Comparison of ENCODE assay signal across 8 cellular contexts in genomic region chr10:42638821-42639270, GRCh38. TPM values are rescaled to one million over a fixed set of nuclear protein-coding genes. Genes with fewer than 3 reads are reported as not detected.
DNase-seq lines count a peak whose midpoint lies in the region; ATAC-seq and TF ChIP-seq lines count a peak whose summit lies in the region.

No MANE protein-coding gene starts in this region.

- no peaks in the 10 kb centered on the region for H3K27me3 ChIP-seq in adrenal gland
- H3K27me3 ChIP-seq in thyroid gland = no peaks in the 10 kb centered on the region

- TF ChIP-seq CTCF in adrenal gland (IDR thresholded peaks at IDR 0.05) = no peak
- no peak for TF ChIP-seq CTCF in lower leg skin (IDR thresholded peaks at IDR 0.05)
- no peak for TF ChIP-seq CTCF in thyroid gland (IDR thresholded peaks at IDR 0.05)

- H3K36me3 ChIP-seq in adrenal gland (replicated peaks in 1 of 2) (no peaks in the 10 kb centered on the region), thyroid gland (no peaks in the 10 kb centered on the region)

- peaks cover 26% of the 10 kb centered on the region for H3K4me1 Mint-ChIP-seq in activated naive CD4-positive, alpha-beta T cell treated with anti-CD3 and anti-CD28 coated beads for 36 hours (ENCODE audit: low read depth)

- CTCF ChIA-PET in activated naive CD4-positive, alpha-beta T cell treated with anti-CD3 and anti-CD28 coated beads for 36 hours (lab: Charles Lee) = no interaction called here

- intact Hi-C loops in activated naive CD4-positive, alpha-beta T cell treated with anti-CD3 and anti-CD28 coated beads for 36 hours (cut with micrococcal nuclease) = loop anchor here (1.0 to 5.0 kb wide), 11 partner anchors 20 to 935 kb away; partner anchors contain the start of genes BMS1, CSGALNACT2, HNRNPF and ZNF239
- intact Hi-C loops in adrenal gland (cut with DNase I) (no loop called here), lower leg skin (cut with DNase I; ENCODE audit: low total_unique reads) (no loop called here), thyroid gland (cut with DNase I) (no loop called here)

- no peaks in the 10 kb centered on the region for H3K27me3 Mint-ChIP-seq in activated naive CD4-positive, alpha-beta T cell treated with anti-CD3 and anti-CD28 coated beads for 36 hours (ENCODE audit: low read depth)

- H3K9me3 Mint-ChIP-seq in activated naive CD4-positive, alpha-beta T cell treated with anti-CD3 and anti-CD28 coated beads for 36 hours = no peaks in the 10 kb centered on the region

- WGBS in adrenal gland, 4 donors = 0 to 1% (median 0%) methylated on average over 6 of the region's 6 CpGs
- 0 to 2% methylated on average over 6 of the region's 6 CpGs for WGBS in lower leg skin, 2 donors
- WGBS in thyroid gland, 2 donors = 1 to 2% methylated on average over 6 of the region's 6 CpGs

- H3K27ac ChIP-seq in adrenal gland (peak overlapping the region; percentile 70 to 97 (median 90)), thyroid gland (peak overlapping the region; percentile 90 to 98 (median 93))

- H3K4me1 ChIP-seq in adrenal gland (replicated peaks in 1 of 2) (peaks cover 5 to 10% of the 10 kb centered on the region in 2 donors), thyroid gland (peaks cover 0 to 10% of the 10 kb centered on the region in 2 donors)

- H3K9me3 ChIP-seq in adrenal gland (replicated peaks in 1 of 3) (no peaks in the 10 kb centered on the region), thyroid gland (no peaks in the 10 kb centered on the region)

- peak overlapping the region; percentile 97 for H3K4me3 Mint-ChIP-seq in activated naive CD4-positive, alpha-beta T cell treated with anti-CD3 and anti-CD28 coated beads for 36 hours

- ATAC-seq in HG02623 (IDR thresholded peaks at IDR 0.05; ENCODE audit: unreplicated experiment) = no peak

- DNase-seq in activated naive CD4-positive, alpha-beta T cell treated with anti-CD3 and anti-CD28 coated beads for 36 hours = no peak
- DNase-seq in activated naive CD4-positive, alpha-beta T cell treated with anti-CD3 and anti-CD28 coated beads, Interleukin-2, amount 50 U/mL, for 16 hours = no peak
- DNase-seq in adrenal gland = no peak
- no peak for DNase-seq in lower leg skin (ENCODE audit: low spot score in 2 of 2)
- DNase-seq in thyroid gland = no peak
- no peak for DNase-seq in NCI-H446 (lab: John Stamatoyannopoulos, UW)
- no peak for DNase-seq in NCI-H2029 (lab: John Stamatoyannopoulos, UW)

- H3K36me3 Mint-ChIP-seq in activated naive CD4-positive, alpha-beta T cell treated with anti-CD3 and anti-CD28 coated beads for 36 hours (ENCODE audit: low read depth) = peaks cover 5% of the 10 kb centered on the region

- peak overlapping the region in 3 of 4 donors; percentile 69 to 89 (median 70) for H3K4me3 ChIP-seq in adrenal gland
- H3K4me3 ChIP-seq in lower leg skin (ENCODE audit: low read depth, poor library complexity, severe bottlenecking) = peak overlapping the region; percentile 80
- peak overlapping the region; percentile 30 to 87 (median 84) for H3K4me3 ChIP-seq in thyroid gland (replicated peaks in 1 of 3)

- TF ChIP-seq POLR2A in adrenal gland (IDR thresholded peaks at IDR 0.05) (no peak), lower leg skin (IDR thresholded peaks at IDR 0.05) (no peak), thyroid gland (IDR thresholded peaks at IDR 0.05) (no peak)

- peak overlapping the region; percentile 99 for H3K27ac Mint-ChIP-seq in activated naive CD4-positive, alpha-beta T cell treated with anti-CD3 and anti-CD28 coated beads for 36 hours

RNA-seq across cellular contexts. Expression of gene ZNF33B, which starts 0.5 kb away (rescaled TPM):
- 10 to 100 TPM; 10.4 to 14.8 TPM for total RNA-seq in activated naive CD4-positive, alpha-beta T cell treated with anti-CD3 and anti-CD28 coated beads for 36 hours
- 10 to 100 TPM; 11.4 to 43.0 (median 21.9) TPM for total RNA-seq in adrenal gland
- polyA plus RNA-seq in adrenal gland = 10 to 100 TPM in 1 of 3 donors, 1 to 10 TPM in 2; 5.1 to 20.2 (median 6.7) TPM
- 10 to 100 TPM; 14.7 to 35.9 (median 17.8) TPM for total RNA-seq in lower leg skin
- 10 to 100 TPM; 37.8 to 47.6 (median 43.3) TPM for total RNA-seq in thyroid gland
